In the genomic region with DNA sequence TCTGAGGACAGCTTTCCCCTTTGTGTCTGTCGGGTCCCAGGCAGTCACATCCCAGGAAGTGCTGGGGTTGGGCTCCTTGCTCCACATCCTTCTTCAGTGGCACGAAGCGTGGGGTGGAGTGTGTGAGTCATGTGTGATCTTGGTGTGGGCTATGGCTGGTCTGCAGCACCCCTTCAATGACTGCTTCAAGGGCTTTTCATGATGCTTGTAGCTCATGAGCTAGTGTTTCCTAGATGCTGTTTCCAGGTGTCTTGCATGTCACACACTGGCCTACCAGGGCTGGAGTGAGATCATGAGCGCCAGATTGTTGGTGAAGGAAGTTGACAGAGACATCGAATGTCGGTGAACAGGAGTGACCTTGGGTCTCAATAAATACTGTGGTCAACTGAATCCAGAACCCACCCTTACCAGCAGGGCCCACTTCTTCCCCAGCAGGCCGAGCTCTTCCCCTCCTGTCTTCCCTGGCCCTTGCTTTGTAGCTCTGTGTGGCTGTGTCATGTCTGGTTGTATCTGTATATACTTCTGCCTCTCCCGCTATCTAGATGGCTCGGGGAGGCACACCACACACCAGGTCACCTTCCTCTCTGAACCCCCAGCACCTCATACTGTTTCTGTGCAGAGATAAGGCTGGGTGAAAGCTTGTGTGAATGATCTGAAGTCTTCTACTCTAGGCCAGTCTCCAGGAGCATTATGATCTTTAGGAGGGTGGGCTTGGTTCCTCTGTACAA, we compare ENCODE assay signal across 13 cellular contexts. TPM values are rescaled to one million over a fixed set of nuclear protein-coding genes. Genes with fewer than 3 reads are reported as not detected.
DNase-seq lines count a peak whose midpoint lies in the region; ATAC-seq lines count a peak whose summit lies in the region.
"Had no signal": no experiment of that assay in that cellular context is flagged by ENCODE, and none has a peak within 500 bp of the region (broad histone marks: within the 10 kb centered on the region; RNA-seq: fewer than 3 reads in every experiment).

No MANE protein-coding gene starts in this region.

- H3K9me3 Mint-ChIP-seq in activated T-helper 2 cell treated with anti-CD3 and anti-CD28 coated beads, Interferon-gamma antibody, Interleukin-2, Interleukin-4, amounts not matched to agents 10 μg/mL and 5 μg/mL and 100 μg/mL, durations not matched to agents 14 hours and 24 hours and 36 hours: peaks cover 3% of the 10 kb centered on the region
- no peaks in the 10 kb centered on the region for H3K9me3 Mint-ChIP-seq in naive thymus-derived CD4-positive, alpha-beta T cell

- H3K4me1 ChIP-seq in naive thymus-derived CD4-positive, alpha-beta T cell (ENCODE audit: control insufficient read depth in 2 of 2, insufficient read depth in 2 of 2, low read length in 2 of 2): no peaks in the 10 kb centered on the region
- H3K4me1 ChIP-seq: foreskin keratinocyte, suprapubic skin had no signal

- H3K36me3 Mint-ChIP-seq in activated T-helper 2 cell treated with anti-CD3 and anti-CD28 coated beads, Interferon-gamma antibody, Interleukin-2, Interleukin-4, amounts not matched to agents 10 μg/mL and 5 μg/mL and 100 μg/mL, durations not matched to agents 14 hours and 24 hours and 36 hours (ENCODE audit: low read depth): peaks cover 24% of the 10 kb centered on the region
- H3K36me3 Mint-ChIP-seq in naive thymus-derived CD4-positive, alpha-beta T cell: peaks cover 0 to 13% (median 0%) of the 10 kb centered on the region in 5 donors

- peak; percentile 14 for ATAC-seq in GM18868 (IDR thresholded peaks at IDR 0.05; ENCODE audit: unreplicated experiment)
- ATAC-seq in naive thymus-derived CD4-positive, alpha-beta T cell: peak; percentile 26
- ATAC-seq in HG03095 (IDR thresholded peaks at IDR 0.05; ENCODE audit: unreplicated experiment): no peak
- ATAC-seq in HG02571 (IDR thresholded peaks at IDR 0.05; ENCODE audit: unreplicated experiment): no peak
- ATAC-seq: foreskin keratinocyte had no signal

- no peaks in the 10 kb centered on the region for H3K27me3 ChIP-seq in naive thymus-derived CD4-positive, alpha-beta T cell (ENCODE audit: control insufficient read depth in 2 of 2, insufficient read depth in 2 of 2, low read length in 2 of 2)
- H3K27me3 ChIP-seq: foreskin keratinocyte, suprapubic skin had no signal

- H3K4me3 ChIP-seq in naive thymus-derived CD4-positive, alpha-beta T cell (ENCODE audit: low read length): no peak overlapping the region
- H3K4me3 ChIP-seq: suprapubic skin had no signal

- CTCF ChIA-PET in naive thymus-derived CD4-positive, alpha-beta T cell (lab: Charles Lee): interaction anchor here (1.1 kb wide), 1 partner anchor 24 kb away, joined by 5 read pairs; no protein-coding TSS in a partner anchor

- H3K27ac ChIP-seq in naive thymus-derived CD4-positive, alpha-beta T cell (ENCODE audit: low read depth, low read length): no peak overlapping the region
- H3K27ac ChIP-seq: C4-2B, foreskin keratinocyte, suprapubic skin had no signal

- no peaks in the 10 kb centered on the region for H3K9me3 ChIP-seq in naive thymus-derived CD4-positive, alpha-beta T cell (ENCODE audit: control insufficient read depth in 2 of 3, low read length in 3 of 3)
- H3K9me3 ChIP-seq: suprapubic skin had no signal

- peak overlapping the region; percentile 98 for H3K27ac Mint-ChIP-seq in activated T-helper 2 cell treated with anti-CD3 and anti-CD28 coated beads, Interferon-gamma antibody, Interleukin-2, Interleukin-4, amounts not matched to agents 10 μg/mL and 5 μg/mL and 100 μg/mL, durations not matched to agents 14 hours and 24 hours and 36 hours
- peak overlapping the region in 1 of 9 donors; percentile 75 for H3K27ac Mint-ChIP-seq in naive thymus-derived CD4-positive, alpha-beta T cell

- peak overlapping the region; percentile 34 for H3K4me3 Mint-ChIP-seq in activated T-helper 2 cell treated with anti-CD3 and anti-CD28 coated beads, Interferon-gamma antibody, Interleukin-2, Interleukin-4, amounts not matched to agents 10 μg/mL and 5 μg/mL and 100 μg/mL, durations not matched to agents 14 hours and 24 hours and 36 hours (ENCODE audit: low read depth)
- peak overlapping the region in 1 of 10 donors; percentile 49 for H3K4me3 Mint-ChIP-seq in naive thymus-derived CD4-positive, alpha-beta T cell

- POLR2A ChIA-PET in naive thymus-derived CD4-positive, alpha-beta T cell (lab: Charles Lee): interaction anchor here (1.0 kb wide), 2 partner anchors 9 to 18 kb away, joined by 3 read pairs; a partner anchor contains a TSS

- intact Hi-C loops in activated T-helper 2 cell treated with anti-CD3 and anti-CD28 coated beads, Interferon-gamma antibody, Interleukin-2, Interleukin-4, amounts not matched to agents 10 μg/mL and 5 μg/mL and 100 μg/mL, durations not matched to agents 14 hours and 24 hours and 36 hours (cut with micrococcal nuclease): loop anchor here (1.0 kb wide), 1 partner anchor 9 kb away; a partner anchor contains a TSS
- intact Hi-C loops in naive thymus-derived CD4-positive, alpha-beta T cell (cut with micrococcal nuclease): no loop called here

- no peaks in the 10 kb centered on the region for H3K36me3 ChIP-seq in naive thymus-derived CD4-positive, alpha-beta T cell (ENCODE audit: control insufficient read depth in 2 of 3, insufficient read depth in 3 of 3, low read length in 3 of 3)
- H3K36me3 ChIP-seq: suprapubic skin had no signal

- no peaks in the 10 kb centered on the region for H3K27me3 Mint-ChIP-seq in activated T-helper 2 cell treated with anti-CD3 and anti-CD28 coated beads, Interferon-gamma antibody, Interleukin-2, Interleukin-4, amounts not matched to agents 10 μg/mL and 5 μg/mL and 100 μg/mL, durations not matched to agents 14 hours and 24 hours and 36 hours (ENCODE audit: low read depth)
- peaks cover 0 to 9% (median 0%) of the 10 kb centered on the region in 5 donors for H3K27me3 Mint-ChIP-seq in naive thymus-derived CD4-positive, alpha-beta T cell

- DNase-seq in CD1c-positive myeloid dendritic cell (ENCODE audit: extremely low spot score): peak; percentile 68
- DNase-seq in activated T-helper 2 cell treated with anti-CD3 and anti-CD28 coated beads, Interferon-gamma antibody, Interleukin-2, Interleukin-4, amounts not matched to agents 10 μg/mL and 5 μg/mL and 100 μg/mL, durations not matched to agents 14 hours and 24 hours and 36 hours (ENCODE audit: low spot score): no peak
- DNase-seq in naive thymus-derived CD4-positive, alpha-beta T cell: peak in 1 of 9 donors; percentile 50
- no peak for DNase-seq in anterior cingulate cortex (lab: John Stamatoyannopoulos, UW)
- DNase-seq in SHP77 (lab: John Stamatoyannopoulos, UW): no peak
- DNase-seq: effector CD4-positive, alpha-beta T cell; foreskin keratinocyte had no signal

- peaks cover 39% of the 10 kb centered on the region for H3K4me1 Mint-ChIP-seq in activated T-helper 2 cell treated with anti-CD3 and anti-CD28 coated beads, Interferon-gamma antibody, Interleukin-2, Interleukin-4, amounts not matched to agents 10 μg/mL and 5 μg/mL and 100 μg/mL, durations not matched to agents 14 hours and 24 hours and 36 hours (ENCODE audit: low read depth)
- H3K4me1 Mint-ChIP-seq in naive thymus-derived CD4-positive, alpha-beta T cell: peaks cover 0 to 24% (median 0%) of the 10 kb centered on the region in 7 donors

RNA-seq across cellular contexts. Expression of a gene that starts 3.8 kb away (rescaled TPM):
- 17.2 and 21.8 TPM in 2 replicates for total RNA-seq in activated T-helper 2 cell treated with anti-CD3 and anti-CD28 coated beads, Interferon-gamma antibody, Interleukin-2, Interleukin-4, amounts not matched to agents 10 μg/mL and 5 μg/mL and 100 μg/mL, durations not matched to agents 14 hours and 24 hours and 36 hours
- 10 to 100 TPM; 10.7 to 23.4 (median 21.0) TPM for total RNA-seq in naive thymus-derived CD4-positive, alpha-beta T cell
- polyA plus RNA-seq in naive thymus-derived CD4-positive, alpha-beta T cell: 1 to 10 TPM in 1 of 2 donors, under 1 TPM in 1; 0.66 to 1.1 TPM

RNA-seq across cellular contexts. Expression of a gene that starts 9.5 kb away (rescaled TPM):
- 142 and 147 TPM in 2 replicates for total RNA-seq in activated T-helper 2 cell treated with anti-CD3 and anti-CD28 coated beads, Interferon-gamma antibody, Interleukin-2, Interleukin-4, amounts not matched to agents 10 μg/mL and 5 μg/mL and 100 μg/mL, durations not matched to agents 14 hours and 24 hours and 36 hours
- total RNA-seq in naive thymus-derived CD4-positive, alpha-beta T cell: 10 to 100 TPM; 75.9 to 95.5 (median 89.5) TPM
- polyA plus RNA-seq in naive thymus-derived CD4-positive, alpha-beta T cell: 10 to 100 TPM; 13.2 to 14.7 TPM

RNA-seq across cellular contexts. Expression of a gene that starts 27.5 kb away (rescaled TPM):
- total RNA-seq in activated T-helper 2 cell treated with anti-CD3 and anti-CD28 coated beads, Interferon-gamma antibody, Interleukin-2, Interleukin-4, amounts not matched to agents 10 μg/mL and 5 μg/mL and 100 μg/mL, durations not matched to agents 14 hours and 24 hours and 36 hours: 217 and 237 TPM in 2 replicates
- total RNA-seq in naive thymus-derived CD4-positive, alpha-beta T cell: 100 to 1,000 TPM; 111 to 213 (median 122) TPM
- polyA plus RNA-seq in naive thymus-derived CD4-positive, alpha-beta T cell: 100 to 1,000 TPM; 225 to 385 TPM

RNA-seq across cellular contexts. Expression of a gene that starts 40.0 kb away (rescaled TPM):
- total RNA-seq in activated T-helper 2 cell treated with anti-CD3 and anti-CD28 coated beads, Interferon-gamma antibody, Interleukin-2, Interleukin-4, amounts not matched to agents 10 μg/mL and 5 μg/mL and 100 μg/mL, durations not matched to agents 14 hours and 24 hours and 36 hours: 231 and 234 TPM in 2 replicates
- 100 to 1,000 TPM; 354 to 432 (median 382) TPM for total RNA-seq in naive thymus-derived CD4-positive, alpha-beta T cell
- polyA plus RNA-seq in naive thymus-derived CD4-positive, alpha-beta T cell: 100 to 1,000 TPM; 105 to 166 TPM
- total RNA-seq: foreskin keratinocyte, H4 had no signal

Comparison
In these comparisons a context has a peak if more than half of its experiments do, and no peak if none do; other contexts are left out.
1. ATAC-seq: peak in GM18868 (single experiment) and naive thymus-derived CD4-positive, alpha-beta T cell (single experiment); none in HG03095 (single experiment) and HG02571 (single experiment).